ENCODE assay signal across 8 cellular contexts in the genomic region with DNA sequence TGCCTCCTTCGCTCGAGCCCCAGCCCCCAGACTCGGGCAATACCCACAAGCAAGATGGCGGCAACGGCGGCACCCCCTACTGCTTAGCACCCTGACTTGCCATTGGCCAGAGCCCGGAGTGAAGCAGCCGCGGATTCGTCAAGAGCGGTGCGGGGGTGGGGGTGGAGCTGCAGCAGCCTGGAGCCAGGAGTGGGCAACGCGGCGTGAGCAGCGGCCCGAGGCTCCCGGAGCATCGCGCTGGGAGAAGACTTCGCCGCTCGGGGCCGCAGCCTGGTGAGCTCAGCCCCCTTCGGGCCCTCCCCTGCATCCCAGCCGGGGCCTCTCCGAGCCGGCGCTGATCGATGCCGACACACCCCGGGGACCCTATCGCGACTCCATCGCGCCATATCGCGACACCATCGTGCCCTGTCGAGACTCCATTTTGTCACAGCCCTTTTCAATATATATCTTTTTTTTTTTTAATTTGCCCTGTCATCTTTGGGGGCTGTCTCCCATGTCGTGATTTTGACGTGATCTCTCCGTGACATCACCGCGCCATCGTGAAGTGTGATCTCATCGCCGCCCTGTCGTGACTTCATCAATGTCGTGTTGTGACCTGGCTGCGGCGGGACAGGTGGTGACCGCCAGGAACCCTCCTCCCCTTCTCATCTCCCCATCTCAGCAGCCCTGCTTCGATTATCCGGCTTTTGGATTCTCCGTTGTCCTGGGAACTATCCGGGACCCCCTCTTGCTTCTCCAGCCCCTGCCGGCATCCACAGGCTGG. TPM values are rescaled to one million over a fixed set of nuclear protein-coding genes. Genes with fewer than 3 reads are reported as not detected.
DNase-seq lines count a peak whose midpoint lies in the region; ATAC-seq and TF ChIP-seq lines count a peak whose summit lies in the region.

A gene with protein sequence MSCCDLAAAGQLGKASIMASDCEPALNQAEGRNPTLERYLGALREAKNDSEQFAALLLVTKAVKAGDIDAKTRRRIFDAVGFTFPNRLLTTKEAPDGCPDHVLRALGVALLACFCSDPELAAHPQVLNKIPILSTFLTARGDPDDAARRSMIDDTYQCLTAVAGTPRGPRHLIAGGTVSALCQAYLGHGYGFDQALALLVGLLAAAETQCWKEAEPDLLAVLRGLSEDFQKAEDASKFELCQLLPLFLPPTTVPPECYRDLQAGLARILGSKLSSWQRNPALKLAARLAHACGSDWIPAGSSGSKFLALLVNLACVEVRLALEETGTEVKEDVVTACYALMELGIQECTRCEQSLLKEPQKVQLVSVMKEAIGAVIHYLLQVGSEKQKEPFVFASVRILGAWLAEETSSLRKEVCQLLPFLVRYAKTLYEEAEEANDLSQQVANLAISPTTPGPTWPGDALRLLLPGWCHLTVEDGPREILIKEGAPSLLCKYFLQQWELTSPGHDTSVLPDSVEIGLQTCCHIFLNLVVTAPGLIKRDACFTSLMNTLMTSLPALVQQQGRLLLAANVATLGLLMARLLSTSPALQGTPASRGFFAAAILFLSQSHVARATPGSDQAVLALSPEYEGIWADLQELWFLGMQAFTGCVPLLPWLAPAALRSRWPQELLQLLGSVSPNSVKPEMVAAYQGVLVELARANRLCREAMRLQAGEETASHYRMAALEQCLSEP (plus strand): TSS at position 189 of the 763 bp plus-strand sequence. CDS start 392 bp downstream, at position 581.

- H3K9me3 ChIP-seq in Peyer's patch, result no peaks in the 10 kb centered on the region
- H3K9me3 ChIP-seq in muscle layer of duodenum (ENCODE audit: control insufficient read depth in 1 of 2, low read length in 2 of 2), result no peaks in the 10 kb centered on the region

- peak within 1 kb of the TSS; percentile 84 for H3K4me3 ChIP-seq in KMS-11 (IDR thresholded peaks at IDR 0.05; ENCODE audit: insufficient read depth, low read depth, low read length)
- peak within 1 kb of the TSS; percentile 85 to 98 (median 90) for H3K4me3 ChIP-seq in Peyer's patch
- H3K4me3 ChIP-seq in muscle layer of duodenum (ENCODE audit: low read depth in 1 of 2, low read length in 2 of 2), result peak within 1 kb of the TSS; percentile 83 to 96

- peaks cover 18% of the 10 kb centered on the region for H3K4me1 ChIP-seq in KMS-11 (ENCODE audit: low read depth, poor library complexity, severe bottlenecking)
- H3K4me1 ChIP-seq in Peyer's patch, result peaks cover 4 to 48% (median 6%) of the 10 kb centered on the region in 4 donors
- peaks cover 19 to 63% of the 10 kb centered on the region in 2 donors for H3K4me1 ChIP-seq in muscle layer of duodenum (ENCODE audit: control insufficient read depth in 1 of 2, insufficient read depth in 2 of 2, low read length in 2 of 2)

- peak within 1 kb of the TSS; percentile 93 for H3K9ac ChIP-seq in KMS-11

- TF ChIP-seq CTCF in KMS-11 (conservative IDR thresholded peaks at IDR 0.05; ENCODE audit: low read depth, low read length) (no peak), Peyer's patch (IDR thresholded peaks at IDR 0.05) (no peak)

- peak within 1 kb of the TSS; percentile 88 for H2AFZ ChIP-seq in KMS-11 (ENCODE audit: low read depth)

- H3K27ac ChIP-seq in KMS-11 (peak within 1 kb of the TSS; percentile 77), Peyer's patch (peak within 1 kb of the TSS; percentile 92 to 98 (median 95)), muscle layer of duodenum (ENCODE audit: low read length) (peak within 1 kb of the TSS; percentile 41)

- TF ChIP-seq POLR2A in Peyer's patch (IDR thresholded peaks at IDR 0.05), result peak in 1 of 2 donors; percentile 14

- peaks cover 26% of the 10 kb centered on the region; the same call in 1 of the 2 replicates for H3K79me2 ChIP-seq in KMS-11 (ENCODE audit: insufficient read depth, low read depth)

- H3K4me2 ChIP-seq in KMS-11, result peak within 1 kb of the TSS; percentile 93

- no peaks in the 10 kb centered on the region for H3K36me3 ChIP-seq in KMS-11 (ENCODE audit: insufficient read depth)
- peaks cover 0 to 12% (median 0%) of the 10 kb centered on the region in 3 donors for H3K36me3 ChIP-seq in Peyer's patch
- peaks cover 10 to 11% of the 10 kb centered on the region in 2 donors for H3K36me3 ChIP-seq in muscle layer of duodenum (ENCODE audit: control insufficient read depth in 1 of 2, insufficient read depth in 2 of 2, low read length in 2 of 2)

- H3K27me3 ChIP-seq in KMS-11 (ENCODE audit: insufficient read depth, low read depth) (no peaks in the 10 kb centered on the region), Peyer's patch (no peaks in the 10 kb centered on the region), muscle layer of duodenum (ENCODE audit: low read depth, low read length) (no peaks in the 10 kb centered on the region)

- DNase-seq in DMS53 (lab: John Stamatoyannopoulos, UW) (peak; percentile 99), Peyer's patch (peak; percentile 96 to 98 (median 98))
- peak; percentile 97 to 98 for DNase-seq in activated T-cell treated with anti-CD3 and anti-CD28 coated beads, Interleukin-2, amount 50 U/mL, for 48 hours
- DNase-seq in stimulated activated CD8-positive, alpha-beta memory T cell treated with anti-CD3 and anti-CD28 coated beads, Interleukin-7, amount 100 ng/mL, for 4 hours (ENCODE audit: low read depth in 2 of 2), result peak; percentile 95 to 96

- H4K20me1 ChIP-seq in KMS-11 (ENCODE audit: insufficient read depth), result no peaks in the 10 kb centered on the region

- ATAC-seq in GM21723 (IDR thresholded peaks at IDR 0.05; ENCODE audit: unreplicated experiment), result peak; percentile 82
- ATAC-seq in esophagus mucosa, result peak; percentile 89

RNA-seq across cellular contexts. Expression of the gene that starts here (rescaled TPM):
- total RNA-seq in Peyer's patch (10 to 100 TPM in 3 of 4 donors, 1 to 10 TPM in 1; 6.3 to 15.3 (median 13.2) TPM), esophagus mucosa (10.6 TPM)

Comparison
In these comparisons a context has a peak if more than half of its experiments do, and no peak if none do; other contexts are left out.
1. Peak in every context shown above with its lines: DNase-seq, ATAC-seq, H3K4me3 ChIP-seq and H3K27ac ChIP-seq.
2. H3K27ac ChIP-seq: peak in every context shown above with its lines; median percentile 95 in Peyer's patch; 77 in KMS-11; 41 in muscle layer of duodenum.